8 cellular contexts compared by ENCODE assay signal in the genomic region with DNA sequence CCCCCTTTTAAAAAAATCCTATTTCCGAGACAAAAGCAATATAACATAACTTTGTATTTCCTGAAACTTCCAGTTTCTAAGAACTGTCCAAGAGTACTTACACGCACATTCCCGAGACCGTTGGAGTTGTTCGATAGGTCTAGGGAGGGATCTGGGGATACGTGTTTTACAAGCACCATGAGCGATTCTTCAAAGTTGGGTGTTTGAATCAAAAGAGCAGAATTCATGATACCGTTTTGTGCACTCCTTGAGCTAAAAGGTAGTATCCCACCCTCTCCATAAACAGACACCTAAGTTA. TPM values are rescaled to one million over a fixed set of nuclear protein-coding genes. Genes with fewer than 3 reads are reported as not detected.
DNase-seq lines count a peak whose midpoint lies in the region; ATAC-seq and TF ChIP-seq lines count a peak whose summit lies in the region.

No MANE protein-coding gene starts in this region.

- peak overlapping the region; percentile 82 for H3K27ac ChIP-seq in effector memory CD4-positive, alpha-beta T cell (ENCODE audit: insufficient read depth, low read length, poor library complexity, severe bottlenecking)
- H3K27ac ChIP-seq in neural progenitor cell: no peak overlapping the region

- peaks cover 15% of the 10 kb centered on the region for H4K20me1 ChIP-seq in neural progenitor cell (ENCODE audit: low read depth)

- ATAC-seq in HG03342 (IDR thresholded peaks at IDR 0.05; ENCODE audit: unreplicated experiment) (no peak), HG03135 (IDR thresholded peaks at IDR 0.05; ENCODE audit: unreplicated experiment) (no peak)

- H3K4me1 ChIP-seq in effector memory CD4-positive, alpha-beta T cell (ENCODE audit: control insufficient read depth, insufficient read depth, low read length, poor library complexity, severe bottlenecking): peaks cover 8% of the 10 kb centered on the region
- no peaks in the 10 kb centered on the region for H3K4me1 ChIP-seq in neural progenitor cell

- no peaks in the 10 kb centered on the region for H3K9me3 Mint-ChIP-seq in neural progenitor cell

- DNase-seq in EH (ENCODE audit: low read depth) (peak; percentile 56), NCI-H69 (lab: John Stamatoyannopoulos, UW) (peak; percentile 30), neural progenitor cell (ENCODE audit: low spot score) (peak; percentile 36), AML-193 (lab: John Stamatoyannopoulos, UW) (no peak), NCI-H1092 treated with DMSO at 0.1 percent for 48 hours (lab: John Stamatoyannopoulos, UW) (no peak)
- no peak for DNase-seq in effector memory CD4-positive, alpha-beta T cell

- H3K27ac Mint-ChIP-seq in neural progenitor cell: no peak overlapping the region

- H3K4me3 Mint-ChIP-seq in neural progenitor cell: peak overlapping the region; percentile 91

- no peaks in the 10 kb centered on the region for H3K36me3 ChIP-seq in effector memory CD4-positive, alpha-beta T cell (ENCODE audit: control insufficient read depth, insufficient read depth, low read length)
- H3K36me3 ChIP-seq in neural progenitor cell: no peaks in the 10 kb centered on the region

- TF ChIP-seq CTCF in neural progenitor cell (IDR thresholded peaks at IDR 0.05): no peak

- H3K9ac ChIP-seq in neural progenitor cell: no peak overlapping the region

- H3K27me3 Mint-ChIP-seq in neural progenitor cell (ENCODE audit: insufficient read depth, low read depth): peaks cover 6% of the 10 kb centered on the region

- peaks cover 6% of the 10 kb centered on the region for H3F3A ChIP-seq in neural progenitor cell (ENCODE audit: low read depth)

- peak overlapping the region; percentile 36 for H2AFZ ChIP-seq in neural progenitor cell (replicated peaks)

- peaks cover 26% of the 10 kb centered on the region for H3K4me1 Mint-ChIP-seq in neural progenitor cell

- no peaks in the 10 kb centered on the region for H3K27me3 ChIP-seq in effector memory CD4-positive, alpha-beta T cell (replicated peaks; ENCODE audit: control insufficient read depth, insufficient read depth, low read length, poor library complexity, severe bottlenecking)
- peaks cover 20% of the 10 kb centered on the region for H3K27me3 ChIP-seq in neural progenitor cell

- no peaks in the 10 kb centered on the region for H3K9me3 ChIP-seq in effector memory CD4-positive, alpha-beta T cell (ENCODE audit: control insufficient read depth, low read length)
- H3K9me3 ChIP-seq in neural progenitor cell (ENCODE audit: low read depth): no peaks in the 10 kb centered on the region

- H3K4me2 ChIP-seq in neural progenitor cell: peak overlapping the region; percentile 86

- peaks cover 14% of the 10 kb centered on the region for H3K36me3 Mint-ChIP-seq in neural progenitor cell

- peaks cover 39% of the 10 kb centered on the region for H3K79me2 ChIP-seq in neural progenitor cell (ENCODE audit: low read depth)

- H3K4me3 ChIP-seq in effector memory CD4-positive, alpha-beta T cell (ENCODE audit: insufficient read depth, low read depth, low read length, poor library complexity, severe bottlenecking): peak overlapping the region; percentile 62
- peak overlapping the region; percentile 75 for H3K4me3 ChIP-seq in neural progenitor cell

RNA-seq across cellular contexts. Expression of a gene that starts 0.7 kb away (rescaled TPM):
- total RNA-seq in neural progenitor cell (ENCODE audit: low replicate concordance): 11.8 and 12.3 TPM in 2 replicates

Comparison
In these comparisons a context has a peak if more than half of its experiments do, and no peak if none do; other contexts are left out.
1. DNase-seq: peak in EH (single experiment), NCI-H69 (single experiment) and neural progenitor cell (single experiment); none in effector memory CD4-positive, alpha-beta T cell (0 of 3), AML-193 (0 of 2) and NCI-H1092 treated with DMSO at 0.1 percent for 48 hours (single experiment).